1 cellular context compared by ENCODE assay signal in the genomic region with DNA sequence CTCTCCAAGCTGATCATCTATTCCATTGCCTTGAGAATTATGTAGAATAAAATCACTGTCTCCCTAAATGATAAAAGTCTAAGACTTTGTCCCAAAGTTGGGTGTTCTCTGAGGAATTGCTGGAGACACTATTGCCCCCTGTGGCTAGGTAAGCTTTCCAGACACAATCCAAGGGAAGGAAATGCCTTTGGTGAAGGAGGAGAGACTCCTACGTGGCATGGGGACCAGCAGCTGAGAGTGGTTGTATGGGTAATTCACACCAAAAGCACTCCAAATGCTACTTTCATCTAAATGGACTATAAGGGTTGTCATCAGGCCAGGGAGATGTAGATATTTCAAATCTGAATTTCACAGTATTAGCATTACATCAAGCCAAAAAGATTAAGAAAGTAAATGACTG.
TF ChIP-seq lines count a peak whose summit lies in the region.

No MANE protein-coding gene starts in this region.

TF ChIP-seq in A549, 52 proteins besides CTCF, POLR2A, EP300 and RAD21 (continued from another document):
- no peak for TF ChIP-seq ZNF302 (CRISPR knock-in tag; IDR thresholded peaks at IDR 0.05)
- no peak for TF ChIP-seq SMC3 (IDR thresholded peaks at IDR 0.05)
- no peak for TF ChIP-seq NPAS2 (CRISPR knock-in tag; IDR thresholded peaks at IDR 0.05; ENCODE audit: borderline replicate concordance)
- TF ChIP-seq POLR2AphosphoS2 (conservative IDR thresholded peaks at IDR 0.05; ENCODE audit: low read length), result no peak
- no peak for TF ChIP-seq HOXA7 (CRISPR knock-in tag; IDR thresholded peaks at IDR 0.05)
